Comparison of ENCODE assay signal across 21 cellular contexts in the genomic region with DNA sequence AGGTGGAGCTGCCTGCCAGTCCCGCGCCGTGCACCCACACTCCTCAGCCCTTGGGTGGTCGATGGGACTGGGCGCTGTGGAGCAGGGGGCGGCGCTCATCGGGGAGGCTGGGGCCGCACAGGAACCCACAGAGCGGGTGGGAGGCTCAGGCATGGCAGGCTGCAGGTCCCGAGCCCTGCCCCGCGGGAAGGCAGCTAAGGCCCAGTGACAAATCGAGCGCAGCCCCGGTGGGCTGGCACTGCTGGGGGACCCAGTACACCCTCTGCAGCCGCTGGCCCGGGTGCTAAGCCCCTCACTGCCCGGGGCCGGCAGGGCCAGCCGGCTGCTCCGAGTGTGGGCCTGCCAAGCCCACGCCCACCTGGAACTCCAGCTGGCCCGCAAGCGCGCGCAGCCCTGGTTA. TPM values are rescaled to one million over a fixed set of nuclear protein-coding genes. Genes with fewer than 3 reads are reported as not detected.
"Had no signal": no experiment of that assay in that cellular context is flagged by ENCODE, and none has a peak within 500 bp of the region (broad histone marks: within the 10 kb centered on the region; RNA-seq: fewer than 3 reads in every experiment).

No MANE protein-coding gene starts in this region.

RNA-seq across cellular contexts. Expression of gene CXorf51A, which starts 52.3 kb away (rescaled TPM):
- total RNA-seq: activated naive CD4-positive, alpha-beta T cell treated with anti-CD3 and anti-CD28 coated beads for 36 hours; activated naive CD4-positive, alpha-beta T cell treated with anti-CD3 and anti-CD28 coated beads, Interleukin-2, amount 50 U/mL, for 72 hours; activated naive CD8-positive, alpha-beta T cell treated with anti-CD3 and anti-CD28 coated beads for 36 hours; activated naive CD8-positive, alpha-beta T cell treated with anti-CD3 and anti-CD28 coated beads, Interleukin-2, amount 10 ng/mL, durations not matched to agents 7 days and 5 days; activated T-cell treated with anti-CD3 and anti-CD28 coated beads, Interleukin-2, amount 50 U/mL, for 4 hours; activated T-cell treated with anti-CD3 and anti-CD28 coated beads, Interleukin-2, amount 50 U/mL, for 72 hours; activated T-helper 1 cell treated with anti-CD3 and anti-CD28 coated beads, Interleukin-12 subunit alpha, Interleukin-12 subunit beta, Interleukin-2, Interleukin-4 antibody, amounts not matched to agents 30 ng/mL and 10 ng/mL and 1 ng/mL, durations not matched to agents 14 hours and 24 hours and 36 hours; activated T-helper 17 cell treated with anti-CD3 and anti-CD28 coated beads, Interleukin-2, amount 50 U/mL, for 72 hours; activated T-helper 2 cell treated with anti-CD3 and anti-CD28 coated beads, Interferon-gamma antibody, Interleukin-2, Interleukin-4, amounts not matched to agents 10 μg/mL and 5 μg/mL and 100 μg/mL, durations not matched to agents 14 hours and 24 hours and 36 hours; adrenal gland; aorta; ascending aorta; astrocyte; body of pancreas; breast epithelium; bronchial epithelial cell; cardiac muscle cell; cardiac septum; cerebellum; chondrocyte had no signal
- polyA plus RNA-seq: adipose tissue, adrenal gland, aorta, cardiac muscle cell had no signal

RNA-seq across cellular contexts. Expression of gene CXorf51B, which starts 57.3 kb away (rescaled TPM):
- total RNA-seq: activated naive CD4-positive, alpha-beta T cell treated with anti-CD3 and anti-CD28 coated beads for 36 hours; activated naive CD4-positive, alpha-beta T cell treated with anti-CD3 and anti-CD28 coated beads, Interleukin-2, amount 50 U/mL, for 72 hours; activated naive CD8-positive, alpha-beta T cell treated with anti-CD3 and anti-CD28 coated beads for 36 hours; activated naive CD8-positive, alpha-beta T cell treated with anti-CD3 and anti-CD28 coated beads, Interleukin-2, amount 10 ng/mL, durations not matched to agents 7 days and 5 days; activated T-cell treated with anti-CD3 and anti-CD28 coated beads, Interleukin-2, amount 50 U/mL, for 4 hours; activated T-cell treated with anti-CD3 and anti-CD28 coated beads, Interleukin-2, amount 50 U/mL, for 72 hours; activated T-helper 1 cell treated with anti-CD3 and anti-CD28 coated beads, Interleukin-12 subunit alpha, Interleukin-12 subunit beta, Interleukin-2, Interleukin-4 antibody, amounts not matched to agents 30 ng/mL and 10 ng/mL and 1 ng/mL, durations not matched to agents 14 hours and 24 hours and 36 hours; activated T-helper 17 cell treated with anti-CD3 and anti-CD28 coated beads, Interleukin-2, amount 50 U/mL, for 72 hours; activated T-helper 2 cell treated with anti-CD3 and anti-CD28 coated beads, Interferon-gamma antibody, Interleukin-2, Interleukin-4, amounts not matched to agents 10 μg/mL and 5 μg/mL and 100 μg/mL, durations not matched to agents 14 hours and 24 hours and 36 hours; adrenal gland; aorta; ascending aorta; astrocyte; body of pancreas; breast epithelium; bronchial epithelial cell; cardiac muscle cell; cardiac septum; cerebellum; chondrocyte had no signal
- polyA plus RNA-seq: adipose tissue, adrenal gland, aorta, cardiac muscle cell had no signal
